Comparison of ENCODE assay signal across 20 cellular contexts in the genomic region with DNA sequence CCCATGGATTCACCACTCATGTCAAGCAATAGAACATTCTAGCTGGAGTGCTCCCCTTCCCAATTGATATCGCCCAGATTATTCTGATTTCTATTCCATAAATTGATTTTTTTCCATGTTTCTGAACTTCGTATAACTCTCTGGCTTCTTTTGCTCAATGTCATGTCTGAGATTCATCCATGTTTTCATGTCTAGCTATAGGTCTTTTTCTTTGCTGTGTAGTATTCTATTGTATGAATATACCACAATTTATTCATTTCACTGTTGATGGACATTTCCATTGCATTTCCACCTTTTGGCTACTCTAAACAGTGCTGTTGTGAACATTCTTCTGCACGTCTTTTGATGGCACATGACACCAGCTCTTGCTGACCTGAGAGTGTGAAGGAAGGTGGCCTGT. TPM values are rescaled to one million over a fixed set of nuclear protein-coding genes. Genes with fewer than 3 reads are reported as not detected.
A peak's percentile ranks its signal among the peaks of the same experiment; 100 is the strongest.
DNase-seq lines count a peak whose midpoint lies in the region; ATAC-seq and TF ChIP-seq lines count a peak whose summit lies in the region.
"Had no signal": no experiment of that assay in that cellular context is flagged by ENCODE, and none has a peak within 500 bp of the region (broad histone marks: within the 10 kb centered on the region; RNA-seq: fewer than 3 reads in every experiment).

No MANE protein-coding gene starts in this region.

- 0 out of 2 replicates have a peak overlapping the region, but pooled peaks have one; percentile 7 for H3K9ac ChIP-seq in HCT116 (ENCODE audit: low read length)

- no peaks in the 10 kb centered on the region for H3K9me2 ChIP-seq in HCT116 (ENCODE audit: insufficient read depth)

- RAD21 ChIA-PET in HCT116 (lab: Charles Lee; ENCODE audit: low non-redundant PET in 1 of 2, low total read pairs in 2 of 2, uncharacterized antibody in 2 of 2, unreplicated experiment in 2 of 2) = no interaction called here

- no peaks in the 10 kb centered on the region for H3K9me3 ChIP-seq in HCT116 (ENCODE audit: control insufficient read depth in 1 of 2, insufficient read depth in 1 of 2, low read depth in 1 of 2, low read length in 2 of 2)
- H3K9me3 ChIP-seq: A549, HAP-1 had no signal

- H3K4me1 ChIP-seq in HCT116 (ENCODE audit: control insufficient read depth in 1 of 2, insufficient read depth in 2 of 2, low read length in 2 of 2) = peaks cover 8 to 21% of the 10 kb centered on the region in 2 experiments
- H3K4me1 ChIP-seq: HAP-1 had no signal

- TF ChIP-seq POLR2A in HCT116 (IDR thresholded peaks at IDR 0.05; ENCODE audit: borderline replicate concordance, extremely low read depth, insufficient read depth, insufficient read length) = no peak

- H3K27me3 ChIP-seq in HCT116 (ENCODE audit: insufficient read depth, low read length) (no peaks in the 10 kb centered on the region), brain microvascular endothelial cell (replicated peaks) (no peaks in the 10 kb centered on the region)

- H3K4me3 Mint-ChIP-seq in endothelial cell (ENCODE audit: unreplicated experiment) = peak overlapping the region; percentile 33
- H3K4me3 Mint-ChIP-seq: CD4-positive, alpha-beta memory T cell; HFFc6 had no signal

- no peaks in the 10 kb centered on the region for H3K9me3 Mint-ChIP-seq in endothelial cell (ENCODE audit: unreplicated experiment)
- H3K9me3 Mint-ChIP-seq: CD4-positive, alpha-beta memory T cell; HFFc6 had no signal

- no peak overlapping the region for H3K27ac ChIP-seq in HCT116 (ENCODE audit: low read depth, low read length)
- H3K27ac ChIP-seq in RWPE1 = peak overlapping the region; percentile 25; the same call in 1 of the 2 replicates
- no peak overlapping the region for H3K27ac ChIP-seq in brain microvascular endothelial cell

- no peak for ATAC-seq in HCT116

- H3K27ac Mint-ChIP-seq in endothelial cell (ENCODE audit: unreplicated experiment) = no peak overlapping the region
- H3K27ac Mint-ChIP-seq: HFFc6 had no signal

- H3K27me3 Mint-ChIP-seq in endothelial cell (ENCODE audit: unreplicated experiment) = peaks cover 4% of the 10 kb centered on the region
- H3K27me3 Mint-ChIP-seq: CD4-positive, alpha-beta memory T cell had no signal

- DNase-seq in HCT116 (ENCODE audit: low read depth, low spot score) (no peak), RWPE1 (ENCODE audit: low spot score) (no peak), endothelial cell (ENCODE audit: low spot score) (no peak), NCI-H526 (lab: John Stamatoyannopoulos, UW) (no peak), brain microvascular endothelial cell (no peak), HEK293T (ENCODE audit: extremely low spot score) (no peak)
- DNase-seq: 8988T; ACHN; AML-193; Calu3; CD4-positive, alpha-beta memory T cell; COR-L47; DMS53; DMS79 treated with DMSO at 0.1 percent for 48 hours; GF-D8; GOT3; HFFc6 had no signal

- peaks cover 19% of the 10 kb centered on the region for H3K4me1 Mint-ChIP-seq in endothelial cell (ENCODE audit: unreplicated experiment)

- H2AFZ ChIP-seq in HCT116 (ENCODE audit: low read depth, low read length, poor library complexity, severe bottlenecking) = no peak overlapping the region

- H3K79me2 ChIP-seq in HCT116 (ENCODE audit: insufficient read depth, low read length) = 0 out of 2 replicates have a peak, but pooled peaks cover 3% of the 10 kb centered on the region

- POLR2A ChIA-PET in HCT116 (lab: Charles Lee) = interaction anchor here (0.8 to 1.3 kb wide), 2 partner anchors 12 to 508 kb away, joined by 3 to 7 read pairs; no protein-coding TSS in a partner anchor
- POLR2A ChIA-PET in RWPE1 (lab: Yijun Ruan, JAX; ENCODE audit: low non-redundant PET) = interaction anchor here (0.7 to 1.0 kb wide), 2 partner anchors 41 to 48 kb away, joined by 3 to 8 read pairs; a partner anchor contains a TSS
- POLR2A ChIA-PET in HEK293T (lab: Yijun Ruan, JAX) = no interaction called here

- no peaks in the 10 kb centered on the region for H4K20me1 ChIP-seq in HCT116 (ENCODE audit: insufficient read depth)

- H3K4me2 ChIP-seq in HCT116 (ENCODE audit: low read length) = no peak overlapping the region
- H3K4me2 ChIP-seq: A549 had no signal

- TF ChIP-seq RAD21 in HCT116 (IDR thresholded peaks at IDR 0.05; ENCODE audit: low read depth) = no peak

- TF ChIP-seq CTCF in HCT116 (IDR thresholded peaks at IDR 0.05 in 2 of 3, conservative IDR thresholded peaks at IDR 0.05 in 1 of 3; ENCODE audit: borderline replicate concordance in 1 of 3, insufficient read depth in 1 of 3, low read depth in 2 of 3, low read length in 2 of 3) = no peak
- TF ChIP-seq CTCF in RWPE1 (conservative IDR thresholded peaks at IDR 0.05; ENCODE audit: low read depth) = no peak
- no peak for TF ChIP-seq CTCF in endothelial cell (IDR thresholded peaks at IDR 0.05; ENCODE audit: unreplicated experiment)
- no peak for TF ChIP-seq CTCF in brain microvascular endothelial cell (IDR thresholded peaks at IDR 0.05; ENCODE audit: low read depth, low read length, missing control alignments)

- no TSS peak for BruUV-seq in HCT116 (replicated peaks; lab: Mats Ljungman, UMichigan)

- in situ Hi-C loops in brain microvascular endothelial cell (cut with HindIII; ENCODE audit: low pct_ligation_motif_present, low sequenced_read_pairs) = loop anchor here (10.0 kb wide), 1 partner anchor 494 kb away; a partner anchor contains a TSS

- CTCF ChIA-PET in HCT116 (lab: Charles Lee) = interaction anchor here (1.0 to 4.8 kb wide), 5 partner anchors 12 to 653 kb away, joined by 3 to 91 read pairs (median 5); a partner anchor contains a TSS
- CTCF ChIA-PET in RWPE1 (lab: Yijun Ruan, JAX) = interaction anchor here (0.7 to 6.3 kb wide), 9 partner anchors 8 to 512 kb away, joined by 3 to 31 read pairs (median 5); a partner anchor contains a TSS
- CTCF ChIA-PET in HEK293T (lab: Yijun Ruan, JAX) = interaction anchor here (0.5 to 1.6 kb wide), 9 partner anchors 8 to 489 kb away, joined by 3 to 14 read pairs (median 3); no protein-coding TSS in a partner anchor

- intact Hi-C loops in HCT116 (cut with micrococcal nuclease) = loop anchor here (1.0 to 2.0 kb wide), 2 partner anchors 494 to 654 kb away; no protein-coding TSS in a partner anchor

- H3K36me3 Mint-ChIP-seq in endothelial cell (ENCODE audit: low read depth, unreplicated experiment) = peaks cover 18% of the 10 kb centered on the region

- no peak overlapping the region for H3K4me3 ChIP-seq in HCT116 (replicated peaks in 1 of 2; ENCODE audit: low read depth in 1 of 2, low read length in 2 of 2)
- no peak overlapping the region for H3K4me3 ChIP-seq in brain microvascular endothelial cell (ENCODE audit: low read depth, low read length)
- H3K4me3 ChIP-seq: A549, HAP-1 had no signal

- peaks cover 8 to 36% of the 10 kb centered on the region in 2 experiments; a peak in 3 of 4 replicates for H3K36me3 ChIP-seq in HCT116 (ENCODE audit: control insufficient read depth in 1 of 2, insufficient read depth in 2 of 2, low read length in 2 of 2)
- H3K36me3 ChIP-seq in brain microvascular endothelial cell (replicated peaks) = peaks cover 45% of the 10 kb centered on the region

TF ChIP-seq in HCT116, 20 proteins besides CTCF, POLR2A, EP300 and RAD21 (continues in another document):
- TF ChIP-seq YY1 (IDR thresholded peaks at IDR 0.05; ENCODE audit: extremely low read depth, insufficient replicate concordance, low read depth, low read length) (no peak), FOSL1 (IDR thresholded peaks at IDR 0.05; ENCODE audit: low read depth) (no peak), POLR2AphosphoS5 (IDR thresholded peaks at IDR 0.05; ENCODE audit: low read depth, low read length) (no peak), CEBPB (IDR thresholded peaks at IDR 0.05; ENCODE audit: low read depth) (no peak), ZNF274 (IDR thresholded peaks at IDR 0.05; ENCODE audit: low read depth, low read length) (no peak), SIN3A (IDR thresholded peaks at IDR 0.05; ENCODE audit: low read depth) (no peak), JUND (IDR thresholded peaks at IDR 0.05) (no peak), SP1 (IDR thresholded peaks at IDR 0.05; ENCODE audit: low read depth) (no peak)

TF ChIP-seq in HEK293T, 16 proteins besides CTCF, POLR2A, EP300 and RAD21:
- no peak for TF ChIP-seq L3MBTL2 (conservative IDR thresholded peaks at IDR 0.05)
- no peak for TF ChIP-seq FOXK2 (IDR thresholded peaks at IDR 0.05)
- TF ChIP-seq ARNT (IDR thresholded peaks at IDR 0.05) = no peak
- no peak for TF ChIP-seq SP1 (IDR thresholded peaks at IDR 0.05)
- TF ChIP-seq HDGF (IDR thresholded peaks at IDR 0.05; ENCODE audit: borderline replicate concordance) = no peak
- TF ChIP-seq SUZ12 (IDR thresholded peaks at IDR 0.05) = no peak
- TF ChIP-seq, protein P1, sequence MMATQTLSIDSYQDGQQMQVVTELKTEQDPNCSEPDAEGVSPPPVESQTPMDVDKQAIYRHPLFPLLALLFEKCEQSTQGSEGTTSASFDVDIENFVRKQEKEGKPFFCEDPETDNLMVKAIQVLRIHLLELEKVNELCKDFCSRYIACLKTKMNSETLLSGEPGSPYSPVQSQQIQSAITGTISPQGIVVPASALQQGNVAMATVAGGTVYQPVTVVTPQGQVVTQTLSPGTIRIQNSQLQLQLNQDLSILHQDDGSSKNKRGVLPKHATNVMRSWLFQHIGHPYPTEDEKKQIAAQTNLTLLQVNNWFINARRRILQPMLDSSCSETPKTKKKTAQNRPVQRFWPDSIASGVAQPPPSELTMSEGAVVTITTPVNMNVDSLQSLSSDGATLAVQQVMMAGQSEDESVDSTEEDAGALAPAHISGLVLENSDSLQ (IDR thresholded peaks at IDR 0.05) = no peak
- TF ChIP-seq FOXM1 (IDR thresholded peaks at IDR 0.05; ENCODE audit: borderline replicate concordance) = no peak
- TF ChIP-seq ZNF384 (IDR thresholded peaks at IDR 0.05) = no peak
- no peak for TF ChIP-seq BHLHE40 (IDR thresholded peaks at IDR 0.05; ENCODE audit: borderline replicate concordance)

RNA-seq across cellular contexts. Expression of a gene that starts 19.6 kb away (rescaled TPM):
- total RNA-seq in HCT116 (2021; ENCODE audit: unreplicated experiment) = 177 TPM
- 168 and 172 TPM in 2 replicates for polyA plus RNA-seq in HCT116 (2012)
- 120 TPM for total RNA-seq in endothelial cell (ENCODE audit: unreplicated experiment)

RNA-seq across cellular contexts. Expression of a gene that starts 20.2 kb away (rescaled TPM):
- total RNA-seq in HCT116 (2021; ENCODE audit: unreplicated experiment) (29.0 TPM), endothelial cell (ENCODE audit: unreplicated experiment) (42.9 TPM)
- polyA plus RNA-seq in HCT116 (2012) = 29.3 and 32.2 TPM in 2 replicates

RNA-seq across cellular contexts. Expression of a gene that starts 47.3 kb away (rescaled TPM):
- total RNA-seq in HCT116 (2021; ENCODE audit: unreplicated experiment) = 195 TPM
- polyA plus RNA-seq in HCT116 (2012) = 89.2 and 104 TPM in 2 replicates
- 5.2 TPM for total RNA-seq in endothelial cell (ENCODE audit: unreplicated experiment)
- total RNA-seq: Daoy had no signal

RNA-seq across cellular contexts. Expression of a gene that starts 49.9 kb away (rescaled TPM):
- total RNA-seq in HCT116 (2021; ENCODE audit: unreplicated experiment) = 17.4 TPM
- polyA plus RNA-seq in HCT116 (2012) = 12.6 and 13.4 TPM in 2 replicates
- 21.4 TPM for total RNA-seq in endothelial cell (ENCODE audit: unreplicated experiment)

Comparison
In these comparisons a context has a peak if more than half of its experiments do, and no peak if none do; other contexts are left out.
1. RNA of a gene that starts 47.3 kb away (total RNA-seq): 195 TPM in HCT116 (single experiment); 5.2 TPM in endothelial cell (single experiment); every median in the first group is over 10 times any median in the second.